In genomic region chr10:62020362-62020730, GRCh38 we compare ENCODE assay signal across 13 cellular contexts.
DNase-seq lines count a peak whose midpoint lies in the region; ATAC-seq, FAIRE-seq and TF ChIP-seq lines count a peak whose summit lies in the region.
"Had no signal": no experiment of that assay in that cellular context is flagged by ENCODE, and none has a peak within 500 bp of the region (broad histone marks: within the 10 kb centered on the region; RNA-seq: fewer than 3 reads in every experiment).

No MANE protein-coding gene starts in this region.

- TF ChIP-seq RAD21 in GM12878 (IDR thresholded peaks at IDR 0.05; ENCODE audit: insufficient read depth, low read depth, low read length), result no peak

- ATAC-seq in GM12878, result no peak
- ATAC-seq in HG02588 (IDR thresholded peaks at IDR 0.05; ENCODE audit: unreplicated experiment), result no peak

- H3K79me2 ChIP-seq in GM12878 (ENCODE audit: control insufficient read depth, insufficient read depth, low read length), result peaks cover 57% of the 10 kb centered on the region
- H3K79me2 ChIP-seq: parathyroid adenoma had no signal

- H3K27ac ChIP-seq in GM12878 (ENCODE audit: control insufficient read depth, insufficient read depth) (peak overlapping the region; percentile 85), sigmoid colon (peak overlapping the region; percentile 64 to 83 (median 72))
- H3K27ac ChIP-seq: WERI-Rb-1 had no signal

- in situ Hi-C loops in GM12878 (cut with MboI), result no loop called here

- TF ChIP-seq CTCF in GM12878 (IDR thresholded peaks at IDR 0.05 in 2 of 3, conservative IDR thresholded peaks at IDR 0.05 in 1 of 3; ENCODE audit: control insufficient read depth in 2 of 3, extremely low read depth in 1 of 3, insufficient read depth in 1 of 3, low read depth in 3 of 3, low read length in 3 of 3) (no peak), sigmoid colon (IDR thresholded peaks at IDR 0.05) (no peak)

- no peaks in the 10 kb centered on the region for H3K27me3 ChIP-seq in GM12878 (replicated peaks in 1 of 2; ENCODE audit: control insufficient read depth in 2 of 2, insufficient read depth in 2 of 2, low read length in 1 of 2)
- no peaks in the 10 kb centered on the region for H3K27me3 ChIP-seq in sigmoid colon

- POLR2A ChIA-PET in GM12878 (lab: Charles Lee), result interaction anchor here (1.6 kb wide), 1 partner anchor 21 kb away, joined by 3 read pairs; no protein-coding TSS in a partner anchor

- TF ChIP-seq EP300 in GM12878 (IDR thresholded peaks at IDR 0.05; ENCODE audit: borderline replicate concordance in 1 of 2, control insufficient read depth in 1 of 2, low read depth in 2 of 2, low read length in 2 of 2) (peak in 1 of 2 experiments; percentile 2; a peak in 1 of 4 replicates), sigmoid colon (IDR thresholded peaks at IDR 0.05) (no peak)

- H2AFZ ChIP-seq in GM12878 (ENCODE audit: control insufficient read depth, low read depth, low read length), result no peak overlapping the region; the same call in 1 of the 2 replicates
- H2AFZ ChIP-seq: parathyroid adenoma had no signal

- SMC1A ChIA-PET in GM12878 (lab: Charles Lee; ENCODE audit: uncharacterized antibody, unreplicated experiment), result interaction anchor here (0.6 to 2.6 kb wide), 11 partner anchors 9 to 223 kb away, joined by 3 to 12 read pairs (median 3); partner anchors contain the start of gene ARID5B

- no peaks in the 10 kb centered on the region for H4K20me1 ChIP-seq in GM12878 (ENCODE audit: control insufficient read depth, insufficient read depth)

- H3K4me1 ChIP-seq in GM12878 (ENCODE audit: control insufficient read depth, insufficient read depth, low read length), result peaks cover 65% of the 10 kb centered on the region
- H3K4me1 ChIP-seq in sigmoid colon, result peaks cover 0 to 71% (median 59%) of the 10 kb centered on the region in 4 donors
- H3K4me1 ChIP-seq: parathyroid adenoma had no signal

- H3K9ac ChIP-seq in GM12878 (ENCODE audit: control insufficient read depth, insufficient read depth, low read length), result peak overlapping the region; percentile 47
- H3K9ac ChIP-seq: parathyroid adenoma had no signal

- peak; percentile 86 for FAIRE-seq in GM19239 (lab: Jason Lieb, UNC)
- no peak for FAIRE-seq in GM12878 (lab: Jason Lieb, UNC)
- no peak for FAIRE-seq in H54 (lab: Jason Lieb, UNC)
- FAIRE-seq: kidney had no signal

- RAD21 ChIA-PET in GM12878 (lab: Charles Lee; ENCODE audit: unreplicated experiment), result interaction anchor here (1.0 to 1.4 kb wide), 7 partner anchors 25 to 223 kb away, joined by 3 to 4 read pairs (median 3); no protein-coding TSS in a partner anchor

- TF ChIP-seq POLR2A in GM12878 (IDR thresholded peaks at IDR 0.05; ENCODE audit: low read depth, low read length) (no peak), sigmoid colon (IDR thresholded peaks at IDR 0.05) (no peak), H54 (IDR thresholded peaks at IDR 0.05; ENCODE audit: low read depth, low read length) (no peak)

- WGBS in GM12878 (ENCODE audit: insufficient coverage, insufficient replicate concordance, low lambda C conversion rate, missing lambda C conversion rate), result 2% methylated on average over 2 of the region's 2 CpGs
- WGBS in sigmoid colon, 2 donors, result 85 to 90% methylated on average over 2 of the region's 2 CpGs

- H3K4me2 ChIP-seq in GM12878 (ENCODE audit: control insufficient read depth, insufficient read depth), result peak overlapping the region; percentile 79

- intact Hi-C loops in GM12878 (cut with micrococcal nuclease; ENCODE audit: unreplicated experiment), result no loop called here
- intact Hi-C loops in sigmoid colon (cut with DNase I), result no loop called here

- no TSS peak for BruUV-seq in GM12878 (replicated peaks; lab: Mats Ljungman, UMichigan)

- 0 out of 2 replicates have a peak overlapping the region, but pooled peaks have one; percentile 13 for H3K4me3 ChIP-seq in GM12878
- no peak overlapping the region for H3K4me3 ChIP-seq in sigmoid colon

- CTCF ChIA-PET in GM12878 (lab: Yijun Ruan, JAX), result interaction anchor here (1.1 to 2.2 kb wide), 3 partner anchors 19 to 225 kb away, joined by 3 to 17 read pairs (median 5); no protein-coding TSS in a partner anchor

- peaks cover 1 to 11% of the 10 kb centered on the region in 2 experiments; a peak in 2 of 4 replicates for H3K36me3 ChIP-seq in GM12878 (ENCODE audit: control insufficient read depth in 2 of 2, insufficient read depth in 2 of 2, low read length in 1 of 2)
- no peaks in the 10 kb centered on the region for H3K36me3 ChIP-seq in sigmoid colon
- H3K36me3 ChIP-seq: WERI-Rb-1 had no signal

- DNase-seq in GM19239 (ENCODE audit: insufficient read length, low spot score), result no peak
- peak; percentile 71 for DNase-seq in NCI-H146 (lab: John Stamatoyannopoulos, UW)
- no peak for DNase-seq in GM12878 (ENCODE audit: low read depth, low spot score)
- no peak for DNase-seq in sigmoid colon
- DNase-seq in H54 (ENCODE audit: insufficient read length, low spot score), result no peak
- DNase-seq in pons (ENCODE audit: low spot score), result no peak
- DNase-seq: aorta, kidney, NCI-H1092 treated with DMSO at 0.1 percent for 48 hours, OCI-M1, WERI-Rb-1 had no signal

- peaks cover 12% of the 10 kb centered on the region; the same call in 2 of the 3 replicates for H3K9me3 ChIP-seq in GM12878 (replicated peaks; ENCODE audit: control insufficient read depth, insufficient read depth, low read length)
- H3K9me3 ChIP-seq in sigmoid colon, result no peaks in the 10 kb centered on the region

TF ChIP-seq in GM12878, 131 proteins besides CTCF, POLR2A, EP300 and RAD21 (continues in another document):
- TF ChIP-seq TCF7 (IDR thresholded peaks at IDR 0.05; ENCODE audit: borderline replicate concordance), result no peak
- 0 out of 2 replicates have a peak, but pooled peaks have one; percentile 9 for TF ChIP-seq CHD2 (IDR thresholded peaks at IDR 0.05; ENCODE audit: borderline replicate concordance, low read depth, low read length)
- 0 out of 2 replicates have a peak, but pooled peaks have one; percentile 18 for TF ChIP-seq ATF2 (IDR thresholded peaks at IDR 0.05; ENCODE audit: low read length)
- no peak for TF ChIP-seq ZBTB40 (IDR thresholded peaks at IDR 0.05; ENCODE audit: borderline replicate concordance)
- 0 out of 3 replicates have a peak, but pooled peaks have one; percentile 23 for TF ChIP-seq POU2F2 (IDR thresholded peaks at IDR 0.05; ENCODE audit: borderline replicate concordance, low read depth, low read length)
- TF ChIP-seq RELB (IDR thresholded peaks at IDR 0.05; ENCODE audit: low read depth), result no peak
- no peak for TF ChIP-seq EGR1 (IDR thresholded peaks at IDR 0.05; ENCODE audit: borderline replicate concordance in 1 of 2, low read depth in 2 of 2, low read length in 2 of 2)
- TF ChIP-seq SIN3A (IDR thresholded peaks at IDR 0.05; ENCODE audit: low read depth, low read length), result no peak
- TF ChIP-seq HDGF (IDR thresholded peaks at IDR 0.05), result no peak
- no peak for TF ChIP-seq ZNF217 (IDR thresholded peaks at IDR 0.05)
- no peak for TF ChIP-seq FOXK2 (IDR thresholded peaks at IDR 0.05)
- TF ChIP-seq KLF5 (IDR thresholded peaks at IDR 0.05; ENCODE audit: partially characterized antibody), result no peak
